ENCODE assay signal across 8 cellular contexts in genomic region chr22:23533328-23533762, GRCh38. TPM values are rescaled to one million over a fixed set of nuclear protein-coding genes. Genes with fewer than 3 reads are reported as not detected.
A peak's percentile ranks its signal among the peaks of the same experiment; 100 is the strongest.
DNase-seq lines count a peak whose midpoint lies in the region; ATAC-seq and TF ChIP-seq lines count a peak whose summit lies in the region.

No MANE protein-coding gene starts in this region.

- CTCF ChIA-PET in T-cell (lab: Charles Lee) = no interaction called here

- DNase-seq in cardiac muscle cell (ENCODE audit: low read depth in 1 of 2, low spot score in 1 of 2) (peak; percentile 61 to 84), left ventricle myocardium superior (no peak), T-cell (peak in 16 of 34 experiments; percentile 8 to 36 (median 20)), fibroblast of pulmonary artery (ENCODE audit: low read depth) (peak; percentile 46), DMS79 treated with DMSO at 0.1 percent for 48 hours (lab: John Stamatoyannopoulos, UW) (no peak), stomach (no peak)
- DNase-seq in stimulated activated CD4-positive, alpha-beta T cell treated with anti-CD3 and anti-CD28 coated beads, Interleukin-12 subunit alpha, Interleukin-12 subunit beta, amount 100 ng/mL, for 48 hours (ENCODE audit: low read depth in 2 of 3, low spot score in 1 of 3) = peak in 2 of 3 donors; percentile 11 to 34
- no peak for DNase-seq in activated T-helper 1 cell treated with anti-CD3 and anti-CD28 coated beads, Interleukin-12 subunit alpha, Interleukin-12 subunit beta, Interleukin-2, Interleukin-4 antibody, amounts not matched to agents 30 ng/mL and 10 ng/mL and 1 ng/mL, durations not matched to agents 14 hours and 24 hours and 36 hours (ENCODE audit: low spot score)

- no peaks in the 10 kb centered on the region for H3K27me3 ChIP-seq in cardiac muscle cell
- no peaks in the 10 kb centered on the region for H3K27me3 ChIP-seq in stomach

- no peaks in the 10 kb centered on the region for H3K36me3 ChIP-seq in cardiac muscle cell
- H3K36me3 ChIP-seq in stomach = no peaks in the 10 kb centered on the region

- H3K27me3 Mint-ChIP-seq in T-cell = peaks cover 4 to 17% of the 10 kb centered on the region in 2 donors
- H3K27me3 Mint-ChIP-seq in activated T-helper 1 cell treated with anti-CD3 and anti-CD28 coated beads, Interleukin-12 subunit alpha, Interleukin-12 subunit beta, Interleukin-2, Interleukin-4 antibody, amounts not matched to agents 30 ng/mL and 10 ng/mL and 1 ng/mL, durations not matched to agents 14 hours and 24 hours and 36 hours (ENCODE audit: insufficient read depth) = peaks cover 19% of the 10 kb centered on the region

- H3K27ac ChIP-seq in cardiac muscle cell (peak overlapping the region; percentile 95), stomach (no peak overlapping the region)

- TF ChIP-seq POLR2A in stomach (IDR thresholded peaks at IDR 0.05) = no peak

- 42 to 62% (median 58%) methylated on average over 8 to 9 of the region's 9 CpGs for WGBS in stomach, 5 donors

- H3K4me1 Mint-ChIP-seq in T-cell = no peaks in the 10 kb centered on the region
- no peaks in the 10 kb centered on the region for H3K4me1 Mint-ChIP-seq in activated T-helper 1 cell treated with anti-CD3 and anti-CD28 coated beads, Interleukin-12 subunit alpha, Interleukin-12 subunit beta, Interleukin-2, Interleukin-4 antibody, amounts not matched to agents 30 ng/mL and 10 ng/mL and 1 ng/mL, durations not matched to agents 14 hours and 24 hours and 36 hours (ENCODE audit: low read depth)

- H3K4me3 Mint-ChIP-seq in T-cell = no peak overlapping the region
- no peak overlapping the region for H3K4me3 Mint-ChIP-seq in activated T-helper 1 cell treated with anti-CD3 and anti-CD28 coated beads, Interleukin-12 subunit alpha, Interleukin-12 subunit beta, Interleukin-2, Interleukin-4 antibody, amounts not matched to agents 30 ng/mL and 10 ng/mL and 1 ng/mL, durations not matched to agents 14 hours and 24 hours and 36 hours

- H3K9me3 ChIP-seq in cardiac muscle cell (ENCODE audit: low read depth) = no peaks in the 10 kb centered on the region
- no peaks in the 10 kb centered on the region for H3K9me3 ChIP-seq in stomach

- no peak for ATAC-seq in left ventricle myocardium superior
- peak; percentile 43 to 59 (median 52) for ATAC-seq in T-cell (replicated peaks in 1 of 4)

- no peaks in the 10 kb centered on the region for H3K9me3 Mint-ChIP-seq in T-cell
- H3K9me3 Mint-ChIP-seq in activated T-helper 1 cell treated with anti-CD3 and anti-CD28 coated beads, Interleukin-12 subunit alpha, Interleukin-12 subunit beta, Interleukin-2, Interleukin-4 antibody, amounts not matched to agents 30 ng/mL and 10 ng/mL and 1 ng/mL, durations not matched to agents 14 hours and 24 hours and 36 hours = no peaks in the 10 kb centered on the region

- H3K4me3 ChIP-seq in cardiac muscle cell (no peak overlapping the region), fibroblast of pulmonary artery (replicated peaks; ENCODE audit: low read depth, low read length) (no peak overlapping the region), stomach (no peak overlapping the region)

- H3K4me1 ChIP-seq in cardiac muscle cell (ENCODE audit: low read depth) (peaks cover 51% of the 10 kb centered on the region), stomach (peaks cover 3 to 27% (median 22%) of the 10 kb centered on the region in 4 donors)

- peak; percentile 52 for TF ChIP-seq CTCF in cardiac muscle cell (IDR thresholded peaks at IDR 0.05; ENCODE audit: low read depth, low read length)
- TF ChIP-seq CTCF in fibroblast of pulmonary artery (IDR thresholded peaks at IDR 0.05; ENCODE audit: low read length, missing control alignments) = peak; percentile 46
- peak in 2 of 7 experiments; percentile 13 to 17 for TF ChIP-seq CTCF in stomach (IDR thresholded peaks at IDR 0.05)

- intact Hi-C loops in left ventricle myocardium superior (cut with micrococcal nuclease) (no loop called here), stomach (cut with DNase I; ENCODE audit: low total_unique reads) (loop anchor here (10.0 kb wide), 2 partner anchors 139 to 311 kb away; no protein-coding TSS in a partner anchor)
- intact Hi-C loops in activated T-helper 1 cell treated with anti-CD3 and anti-CD28 coated beads, Interleukin-12 subunit alpha, Interleukin-12 subunit beta, Interleukin-2, Interleukin-4 antibody, amounts not matched to agents 30 ng/mL and 10 ng/mL and 1 ng/mL, durations not matched to agents 14 hours and 24 hours and 36 hours (cut with micrococcal nuclease) = no loop called here

- H3K36me3 Mint-ChIP-seq in T-cell = no peaks in the 10 kb centered on the region
- H3K36me3 Mint-ChIP-seq in activated T-helper 1 cell treated with anti-CD3 and anti-CD28 coated beads, Interleukin-12 subunit alpha, Interleukin-12 subunit beta, Interleukin-2, Interleukin-4 antibody, amounts not matched to agents 30 ng/mL and 10 ng/mL and 1 ng/mL, durations not matched to agents 14 hours and 24 hours and 36 hours (ENCODE audit: low read depth) = no peaks in the 10 kb centered on the region

- no peak for TF ChIP-seq EP300 in stomach (IDR thresholded peaks at IDR 0.05)

- H3K27ac Mint-ChIP-seq in T-cell = no peak overlapping the region
- no peak overlapping the region for H3K27ac Mint-ChIP-seq in activated T-helper 1 cell treated with anti-CD3 and anti-CD28 coated beads, Interleukin-12 subunit alpha, Interleukin-12 subunit beta, Interleukin-2, Interleukin-4 antibody, amounts not matched to agents 30 ng/mL and 10 ng/mL and 1 ng/mL, durations not matched to agents 14 hours and 24 hours and 36 hours

- POLR2A ChIA-PET in T-cell (lab: Charles Lee) = no interaction called here

RNA-seq across cellular contexts. Expression of gene IGLL1, which starts 46.7 kb away (rescaled TPM):
- total RNA-seq in cardiac muscle cell = not detected in 2 replicates
- not detected in 2 replicates for polyA plus RNA-seq in cardiac muscle cell
- not detected for total RNA-seq in left ventricle myocardium superior
- total RNA-seq in T-cell = under 1 TPM in 2 of 5 donors, not detected in 3; 0.30 to 0.64 TPM
- under 1 TPM in 1 of 5 donors, not detected in 4; 0.55 TPM for total RNA-seq in stomach
- polyA plus RNA-seq in stomach = not detected
- total RNA-seq in activated T-helper 1 cell treated with anti-CD3 and anti-CD28 coated beads, Interleukin-12 subunit alpha, Interleukin-12 subunit beta, Interleukin-2, Interleukin-4 antibody, amounts not matched to agents 30 ng/mL and 10 ng/mL and 1 ng/mL, durations not matched to agents 14 hours and 24 hours and 36 hours = not detected in 2 replicates

Comparison
In these comparisons a context has a peak if more than half of its experiments do, and no peak if none do; other contexts are left out.
1. DNase-seq: peak in cardiac muscle cell (2 of 2), fibroblast of pulmonary artery (single experiment) and stimulated activated CD4-positive, alpha-beta T cell treated with anti-CD3 and anti-CD28 coated beads, Interleukin-12 subunit alpha, Interleukin-12 subunit beta, amount 100 ng/mL, for 48 hours (2 of 3); none in left ventricle myocardium superior (single experiment), DMS79 treated with DMSO at 0.1 percent for 48 hours (single experiment), stomach (single experiment) and activated T-helper 1 cell treated with anti-CD3 and anti-CD28 coated beads, Interleukin-12 subunit alpha, Interleukin-12 subunit beta, Interleukin-2, Interleukin-4 antibody, amounts not matched to agents 30 ng/mL and 10 ng/mL and 1 ng/mL, durations not matched to agents 14 hours and 24 hours and 36 hours (single experiment).